Comparison of ENCODE assay signal across 9 cellular contexts in the genomic region with DNA sequence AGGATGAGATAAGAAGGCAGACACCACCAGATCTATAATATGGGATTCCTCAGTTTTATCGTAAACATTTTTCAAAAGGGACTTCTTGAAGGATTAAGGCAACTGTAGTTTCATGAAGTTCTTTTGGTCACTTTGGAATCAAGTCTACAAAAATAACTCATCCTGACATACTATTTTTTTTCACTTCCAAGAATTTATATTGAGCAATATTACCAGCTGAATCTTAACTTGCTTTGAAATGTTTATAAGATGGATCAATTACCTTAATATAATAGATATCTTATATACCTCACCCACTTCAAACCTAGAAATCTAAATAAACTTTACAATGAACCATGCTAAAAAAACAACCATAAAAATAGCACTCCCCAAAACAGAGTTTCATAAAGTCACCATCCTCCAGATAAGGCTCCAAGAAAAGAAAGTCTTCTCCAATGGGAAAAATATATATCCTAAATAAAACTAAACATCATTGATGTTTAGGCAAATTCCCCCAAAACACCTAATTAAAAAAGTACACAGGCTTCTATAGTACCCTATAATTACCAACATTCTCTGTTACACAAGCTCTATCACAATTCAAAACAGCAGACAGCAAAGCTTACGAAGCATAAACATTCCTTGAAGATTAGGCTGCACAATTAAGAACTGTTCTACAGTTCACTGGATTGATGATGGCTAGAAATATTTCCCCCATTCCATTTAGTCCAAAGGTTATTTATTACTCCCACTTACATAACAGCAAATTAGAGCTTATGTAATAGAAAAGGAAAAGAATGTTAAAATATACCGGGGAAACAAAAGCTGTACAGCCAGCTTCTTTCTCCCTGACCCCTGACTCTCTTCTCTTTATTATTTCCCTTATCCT. TPM values are rescaled to one million over a fixed set of nuclear protein-coding genes. Genes with fewer than 3 reads are reported as not detected.
DNase-seq lines count a peak whose midpoint lies in the region; FAIRE-seq and TF ChIP-seq lines count a peak whose summit lies in the region.
"Had no signal": no experiment of that assay in that cellular context is flagged by ENCODE, and none has a peak within 500 bp of the region (broad histone marks: within the 10 kb centered on the region; RNA-seq: fewer than 3 reads in every experiment).

No MANE protein-coding gene starts in this region.

- no peaks in the 10 kb centered on the region for H3K9me3 ChIP-seq in PC-9 (ENCODE audit: insufficient read depth, low read depth)
- H3K9me3 ChIP-seq in endothelial cell of umbilical vein (replicated peaks; ENCODE audit: control insufficient read depth, insufficient read depth, low read length) = no peaks in the 10 kb centered on the region
- H3K9me3 ChIP-seq in neural progenitor cell (ENCODE audit: low read depth) = no peaks in the 10 kb centered on the region
- no peaks in the 10 kb centered on the region for H3K9me3 ChIP-seq in uterus

- H3K9me3 Mint-ChIP-seq in neural progenitor cell = no peaks in the 10 kb centered on the region
- H3K9me3 Mint-ChIP-seq: naive thymus-derived CD4-positive, alpha-beta T cell had no signal

- peaks cover 6% of the 10 kb centered on the region; the same call in 1 of the 2 replicates for H3K79me2 ChIP-seq in PC-9 (ENCODE audit: low read depth)
- H3K79me2 ChIP-seq in endothelial cell of umbilical vein (ENCODE audit: control insufficient read depth, insufficient read depth, low read length) = peaks cover 49% of the 10 kb centered on the region
- H3K79me2 ChIP-seq in neural progenitor cell (ENCODE audit: low read depth) = peaks cover 17% of the 10 kb centered on the region

- no TSS peak for BruUV-seq in PC-9 (replicated peaks; lab: Mats Ljungman, UMichigan)
- no TSS peak for BruUV-seq in endothelial cell of umbilical vein (replicated peaks; lab: Mats Ljungman, UMichigan)

- TF ChIP-seq POLR2A in endothelial cell of umbilical vein (IDR thresholded peaks at IDR 0.05; ENCODE audit: low read depth, low read length) (no peak), uterus (IDR thresholded peaks at IDR 0.05) (no peak)

- POLR2A ChIA-PET in PC-9 (lab: Charles Lee; ENCODE audit: unreplicated experiment) = interaction anchor here (0.6 to 0.7 kb wide), 6 partner anchors 12 to 582 kb away, joined by 3 to 9 read pairs (median 4); no protein-coding TSS in a partner anchor
- POLR2A ChIA-PET in endothelial cell of umbilical vein (lab: Charles Lee) = interaction anchor here (0.6 to 2.1 kb wide), 3 partner anchors 12 to 72 kb away, joined by 3 to 10 read pairs (median 3); no protein-coding TSS in a partner anchor

- H3K4me3 Mint-ChIP-seq in neural progenitor cell = no peak overlapping the region
- H3K4me3 Mint-ChIP-seq: naive thymus-derived CD4-positive, alpha-beta T cell had no signal

- no peaks in the 10 kb centered on the region for H3K9me1 ChIP-seq in endothelial cell of umbilical vein (replicated peaks; ENCODE audit: control insufficient read depth, extremely low read depth, insufficient read depth, low read length)

- no peaks in the 10 kb centered on the region for H3K36me3 Mint-ChIP-seq in neural progenitor cell
- H3K36me3 Mint-ChIP-seq: naive thymus-derived CD4-positive, alpha-beta T cell had no signal

- no peaks in the 10 kb centered on the region for H3K27me3 ChIP-seq in PC-9 (ENCODE audit: insufficient read depth, low read depth)
- H3K27me3 ChIP-seq in endothelial cell of umbilical vein (ENCODE audit: control insufficient read depth in 2 of 2, insufficient read depth in 2 of 2, low read length in 2 of 2) = no peaks in the 10 kb centered on the region
- H3K27me3 ChIP-seq in neural progenitor cell = no peaks in the 10 kb centered on the region
- H3K27me3 ChIP-seq in uterus = no peaks in the 10 kb centered on the region

- H3K27me3 Mint-ChIP-seq in neural progenitor cell (ENCODE audit: insufficient read depth, low read depth) = no peaks in the 10 kb centered on the region

- peaks cover 32% of the 10 kb centered on the region for H3K4me1 Mint-ChIP-seq in neural progenitor cell

- H3K27ac ChIP-seq in PC-9 (peak overlapping the region; percentile 72), endothelial cell of umbilical vein (ENCODE audit: insufficient read depth, low read depth, low read length) (peak overlapping the region; percentile 74), neural progenitor cell (no peak overlapping the region), uterus (peak overlapping the region; percentile 36 to 51)

- H3K4me2 ChIP-seq in PC-9 (peak overlapping the region; percentile 53), endothelial cell of umbilical vein (ENCODE audit: insufficient read depth, low read length) (peak overlapping the region; percentile 90), neural progenitor cell (no peak overlapping the region)

- H3F3A ChIP-seq in PC-9 (ENCODE audit: insufficient read depth, low read depth) (peaks cover 13% of the 10 kb centered on the region; the same call in 1 of the 2 replicates), neural progenitor cell (ENCODE audit: low read depth) (no peaks in the 10 kb centered on the region)

- peaks cover 33% of the 10 kb centered on the region for H3K4me1 ChIP-seq in PC-9 (replicated peaks; ENCODE audit: insufficient read depth)
- peaks cover 56% of the 10 kb centered on the region for H3K4me1 ChIP-seq in endothelial cell of umbilical vein (ENCODE audit: control insufficient read depth, extremely low read depth, insufficient read depth, low read length)
- peaks cover 32% of the 10 kb centered on the region for H3K4me1 ChIP-seq in neural progenitor cell
- H3K4me1 ChIP-seq in uterus = no peaks in the 10 kb centered on the region

- H4K20me1 ChIP-seq in PC-9 (ENCODE audit: insufficient read depth) = no peaks in the 10 kb centered on the region; the same call in 1 of the 2 replicates
- H4K20me1 ChIP-seq in endothelial cell of umbilical vein (replicated peaks; ENCODE audit: control insufficient read depth, extremely low read depth, insufficient read depth, low read length) = no peaks in the 10 kb centered on the region
- no peaks in the 10 kb centered on the region for H4K20me1 ChIP-seq in neural progenitor cell (ENCODE audit: low read depth)

- CTCF ChIA-PET in PC-9 (lab: Charles Lee) (interaction anchor here (0.6 to 1.5 kb wide), 3 partner anchors 9 to 33 kb away, joined by 4 to 6 read pairs (median 5); no protein-coding TSS in a partner anchor), endothelial cell of umbilical vein (lab: Charles Lee) (interaction anchor here (0.6 to 3.1 kb wide), 14 partner anchors 9 to 815 kb away, joined by 3 to 64 read pairs (median 6); no protein-coding TSS in a partner anchor)

- peak; percentile 69 for FAIRE-seq in endothelial cell of umbilical vein (lab: Jason Lieb, UNC)

- peak in 1 of 2 experiments; percentile 79 for DNase-seq in PC-9
- DNase-seq in endothelial cell of umbilical vein (ENCODE audit: low read depth, low spot score) = peak; percentile 56
- DNase-seq in neural progenitor cell (ENCODE audit: low spot score) = peak; percentile 33
- DNase-seq in uterus = no peak
- DNase-seq in NCI-H187 treated with DMSO at 0.1 percent for 48 hours (lab: John Stamatoyannopoulos, UW) = no peak
- no peak for DNase-seq in activated CD4-positive, alpha-beta T cell treated with anti-CD3 and anti-CD28 coated beads, Interleukin-2, amount 50 U/mL, for 4 hours
- no peak for DNase-seq in NAMALWA (ENCODE audit: low spot score)
- DNase-seq: naive thymus-derived CD4-positive, alpha-beta T cell; NCI-H2227 treated with DMSO at 0.1 percent for 48 hours had no signal

- TF ChIP-seq CTCF in PC-9 (conservative IDR thresholded peaks at IDR 0.05) = no peak
- TF ChIP-seq CTCF in endothelial cell of umbilical vein (IDR thresholded peaks at IDR 0.05; ENCODE audit: extremely low read depth in 1 of 2, insufficient read depth in 1 of 2, low read depth in 1 of 2, low read length in 2 of 2) = no peak
- TF ChIP-seq CTCF in neural progenitor cell (IDR thresholded peaks at IDR 0.05) = no peak
- TF ChIP-seq CTCF in uterus (IDR thresholded peaks at IDR 0.05) = no peak

- H2AFZ ChIP-seq in PC-9 = no peak overlapping the region
- H2AFZ ChIP-seq in endothelial cell of umbilical vein (ENCODE audit: low read depth, low read length) = no peak overlapping the region
- no peak overlapping the region for H2AFZ ChIP-seq in neural progenitor cell (replicated peaks)

- H3K36me3 ChIP-seq in PC-9 (ENCODE audit: low read depth) = no peaks in the 10 kb centered on the region
- H3K36me3 ChIP-seq in endothelial cell of umbilical vein (ENCODE audit: control insufficient read depth in 2 of 2, extremely low read depth in 1 of 2, insufficient read depth in 2 of 2, low read length in 2 of 2) = no peaks in the 10 kb centered on the region
- no peaks in the 10 kb centered on the region for H3K36me3 ChIP-seq in neural progenitor cell
- no peaks in the 10 kb centered on the region for H3K36me3 ChIP-seq in uterus

- dilution Hi-C loops in endothelial cell of umbilical vein (cut with MboI; ENCODE audit: extremely low pct_ligation_motif_present, low sequenced_read_pairs) = no loop called here

- H3K9me2 ChIP-seq in PC-9 (ENCODE audit: insufficient read depth) = no peaks in the 10 kb centered on the region

- no peak overlapping the region for H3K27ac Mint-ChIP-seq in neural progenitor cell
- H3K27ac Mint-ChIP-seq: naive thymus-derived CD4-positive, alpha-beta T cell had no signal

- H3K4me3 ChIP-seq in PC-9 = no peak overlapping the region
- H3K4me3 ChIP-seq in endothelial cell of umbilical vein (replicated peaks in 1 of 3; ENCODE audit: insufficient read depth in 1 of 3, low read depth in 1 of 3, low read length in 3 of 3) = peak overlapping the region in 1 of 3 experiments; percentile 36
- H3K4me3 ChIP-seq in neural progenitor cell = no peak overlapping the region
- no peak overlapping the region for H3K4me3 ChIP-seq in uterus

- H3K9ac ChIP-seq in endothelial cell of umbilical vein (replicated peaks; ENCODE audit: extremely low read depth, insufficient read depth, low read length) = peak overlapping the region; percentile 68
- no peak overlapping the region for H3K9ac ChIP-seq in neural progenitor cell

- intact Hi-C loops in PC-9 (cut with micrococcal nuclease; ENCODE audit: unreplicated experiment) = no loop called here
- intact Hi-C loops in endothelial cell of umbilical vein (cut with micrococcal nuclease) = loop anchor here (1.0 kb wide), 1 partner anchor 11 kb away; no protein-coding TSS in a partner anchor
- intact Hi-C loops in uterus (cut with DNase I; ENCODE audit: low total_unique reads) = no loop called here

RNA-seq across cellular contexts. Expression of gene UACA, which starts 49.6 kb away (rescaled TPM):
- total RNA-seq in PC-9 (2021) = 59.9 and 64.5 TPM in 2 replicates
- total RNA-seq in endothelial cell of umbilical vein = 270 and 292 TPM in 2 replicates
- 167 and 219 TPM in 2 replicates for polyA plus RNA-seq in endothelial cell of umbilical vein
- 80.1 and 99.7 TPM in 2 replicates for polyA plus RNA-seq in endothelial cell of umbilical vein (2011; cell fraction: cytosol; rRNA removed)
- polyA plus RNA-seq in endothelial cell of umbilical vein (2011; cell fraction: nucleus; rRNA removed) = 468 and 497 TPM in 2 replicates
- 81.1 and 104 TPM in 2 replicates for polyA plus RNA-seq in endothelial cell of umbilical vein (2012)
- polyA minus RNA-seq in endothelial cell of umbilical vein = 784 and 840 TPM in 2 replicates
- 17.6 TPM for polyA minus RNA-seq in endothelial cell of umbilical vein (2011; cell fraction: cytosol; rRNA and poly(A)+ RNA removed)
- polyA minus RNA-seq in endothelial cell of umbilical vein (2011; cell fraction: nucleus; rRNA and poly(A)+ RNA removed) = 795 and 1,008 TPM in 2 replicates
- 33.0 and 70.0 TPM in 2 replicates for total RNA-seq in neural progenitor cell (ENCODE audit: low replicate concordance)
- total RNA-seq in uterus = 100 to 1,000 TPM in 1 of 4 donors, 10 to 100 TPM in 3; 20.9 to 147 (median 60.6) TPM

Comparison
In these comparisons a context has a peak if more than half of its experiments do, and no peak if none do; other contexts are left out.
1. DNase-seq: peak in endothelial cell of umbilical vein (single experiment) and neural progenitor cell (single experiment); none in uterus (0 of 2), NCI-H187 treated with DMSO at 0.1 percent for 48 hours (single experiment), activated CD4-positive, alpha-beta T cell treated with anti-CD3 and anti-CD28 coated beads, Interleukin-2, amount 50 U/mL, for 4 hours (0 of 2) and NAMALWA (single experiment).